8 cellular contexts compared by ENCODE assay signal in the genomic region with DNA sequence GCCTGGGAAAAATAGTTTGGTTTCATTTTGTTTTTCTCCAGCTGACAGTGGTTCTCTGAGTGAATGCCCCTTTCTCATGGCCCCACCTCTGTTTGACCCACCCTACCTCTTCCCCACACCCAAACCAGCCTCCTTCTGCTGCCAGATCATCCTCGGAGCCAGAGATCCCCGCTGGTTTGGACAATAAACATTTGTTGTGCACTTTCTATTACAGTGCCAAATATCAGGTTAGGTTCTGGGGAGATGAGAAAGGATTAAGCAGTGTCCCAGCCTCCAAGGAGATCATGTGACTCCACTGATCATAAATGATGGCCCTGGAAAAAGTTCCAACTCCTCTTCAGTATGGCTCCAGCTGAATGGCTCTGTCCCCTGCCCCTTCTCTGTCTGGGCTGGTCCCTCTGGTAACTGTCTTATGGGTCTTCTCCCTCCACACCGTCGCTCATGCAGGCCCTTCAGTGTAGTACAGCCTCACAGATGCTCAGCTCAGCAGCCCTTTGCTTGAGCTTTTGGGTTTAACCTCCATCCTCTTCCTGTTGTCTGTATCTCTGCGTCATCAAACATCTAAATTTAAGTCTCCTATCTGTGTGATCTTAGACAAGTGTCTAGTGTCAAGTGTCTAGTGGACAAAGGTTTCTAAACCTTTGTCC. TPM values are rescaled to one million over a fixed set of nuclear protein-coding genes. Genes with fewer than 3 reads are reported as not detected.
DNase-seq lines count a peak whose midpoint lies in the region; ATAC-seq and TF ChIP-seq lines count a peak whose summit lies in the region.

No MANE protein-coding gene starts in this region.

- H3K27ac Mint-ChIP-seq in T-cell, result peak overlapping the region; percentile 98 to 99
- peak overlapping the region; percentile 89 for H3K27ac Mint-ChIP-seq in dendritic cell treated with granulocyte-macrophage colony-stimulating factor and Interleukin-4, amounts not matched to agents 40 ng/mL and 50 ng/mL, for 4 days

- H3K27ac ChIP-seq in prostate gland, result peak overlapping the region; percentile 5 to 35

- no peaks in the 10 kb centered on the region for H3K36me3 ChIP-seq in prostate gland

- DNase-seq in GM12865 (ENCODE audit: low read depth), result peak; percentile 81
- DNase-seq in T-cell, result peak in 33 of 34 experiments; percentile 39 to 77 (median 61)
- no peak for DNase-seq in prostate gland (ENCODE audit: low spot score)
- no peak for DNase-seq in ureter (ENCODE audit: low spot score)
- no peak for DNase-seq in putamen (ENCODE audit: low spot score)

- H3K4me1 Mint-ChIP-seq in T-cell, result peaks cover 89 to 98% (median 94%) of the 10 kb centered on the region in 3 donors
- H3K4me1 Mint-ChIP-seq in dendritic cell treated with granulocyte-macrophage colony-stimulating factor and Interleukin-4, amounts not matched to agents 40 ng/mL and 50 ng/mL, for 4 days (ENCODE audit: low read depth), result peaks cover 76% of the 10 kb centered on the region

- H3K4me3 ChIP-seq in GM12865 (ENCODE audit: low read depth, low read length) (peak overlapping the region; percentile 61), prostate gland (no peak overlapping the region)

- no peaks in the 10 kb centered on the region for H3K9me3 ChIP-seq in prostate gland

- CTCF ChIA-PET in T-cell (lab: Charles Lee), result interaction anchor here in 1 of 2 donors (0.6 to 2.2 kb wide), 8 partner anchors 12 to 650 kb away, joined by 3 to 24 read pairs (median 5); no protein-coding TSS in a partner anchor

- H3K4me1 ChIP-seq in prostate gland (replicated peaks), result no peaks in the 10 kb centered on the region

- H3K36me3 Mint-ChIP-seq in T-cell, result peaks cover 3% of the 10 kb centered on the region
- no peaks in the 10 kb centered on the region for H3K36me3 Mint-ChIP-seq in dendritic cell treated with granulocyte-macrophage colony-stimulating factor and Interleukin-4, amounts not matched to agents 40 ng/mL and 50 ng/mL, for 4 days (ENCODE audit: low read depth)

- POLR2A ChIA-PET in T-cell (lab: Charles Lee), result interaction anchor here (0.5 to 1.3 kb wide), 9 partner anchors 10 to 131 kb away, joined by 3 to 4 read pairs (median 4); partner anchors contain the start of gene SERPINB1 (in 1 of the 2)

- peak; percentile 83 to 85 (median 84) for ATAC-seq in T-cell (replicated peaks in 1 of 4)
- no peak for ATAC-seq in GM21390 (IDR thresholded peaks at IDR 0.05; ENCODE audit: unreplicated experiment)
- no peak for ATAC-seq in HG02798 (IDR thresholded peaks at IDR 0.05; ENCODE audit: poor library complexity, unreplicated experiment)

- intact Hi-C loops in dendritic cell treated with granulocyte-macrophage colony-stimulating factor and Interleukin-4, amounts not matched to agents 40 ng/mL and 50 ng/mL, for 4 days (cut with micrococcal nuclease), result no loop called here
- intact Hi-C loops in prostate gland (cut with DNase I), result no loop called here

- no peak for TF ChIP-seq POLR2A in prostate gland (IDR thresholded peaks at IDR 0.05)

- no peaks in the 10 kb centered on the region for H3K27me3 Mint-ChIP-seq in T-cell
- no peaks in the 10 kb centered on the region for H3K27me3 Mint-ChIP-seq in dendritic cell treated with granulocyte-macrophage colony-stimulating factor and Interleukin-4, amounts not matched to agents 40 ng/mL and 50 ng/mL, for 4 days

- 58% methylated on average over 5 of the region's 5 CpGs for WGBS in prostate gland

- H3K27me3 ChIP-seq in prostate gland (replicated peaks; ENCODE audit: insufficient read depth), result no peaks in the 10 kb centered on the region

- TF ChIP-seq CTCF in GM12865 (IDR thresholded peaks at IDR 0.05; ENCODE audit: insufficient read depth, low read depth, low read length, missing control alignments) (no peak), prostate gland (IDR thresholded peaks at IDR 0.05) (no peak)

- H3K9me3 Mint-ChIP-seq in T-cell, result no peaks in the 10 kb centered on the region
- peaks cover 9% of the 10 kb centered on the region for H3K9me3 Mint-ChIP-seq in dendritic cell treated with granulocyte-macrophage colony-stimulating factor and Interleukin-4, amounts not matched to agents 40 ng/mL and 50 ng/mL, for 4 days

- H3K4me3 Mint-ChIP-seq in T-cell, result peak overlapping the region; percentile 64 to 78 (median 72)
- peak overlapping the region; percentile 60 for H3K4me3 Mint-ChIP-seq in dendritic cell treated with granulocyte-macrophage colony-stimulating factor and Interleukin-4, amounts not matched to agents 40 ng/mL and 50 ng/mL, for 4 days

RNA-seq across cellular contexts. Expression of gene SERPINB1, which starts 17.1 kb away (rescaled TPM):
- total RNA-seq in T-cell (10 to 100 TPM; 40.3 to 60.9 (median 50.7) TPM), prostate gland (10 to 100 TPM; 27.5 to 31.1 TPM), ureter (43.8 TPM)

RNA-seq across cellular contexts. Expression of gene SERPINB9, which starts 44.3 kb away (rescaled TPM):
- total RNA-seq in T-cell (10 to 100 TPM; 43.2 to 57.2 (median 47.1) TPM), prostate gland (10 to 100 TPM in 1 of 2 donors, 1 to 10 TPM in 1; 3.3 to 50.3 TPM), ureter (6.7 TPM)

Comparison
In these comparisons a context has a peak if more than half of its experiments do, and no peak if none do; other contexts are left out.
1. DNase-seq: peak in GM12865 (single experiment) and T-cell (33 of 34); none in prostate gland (single experiment), ureter (single experiment) and putamen (single experiment).
2. ATAC-seq: peak in T-cell (4 of 4); none in GM21390 (single experiment) and HG02798 (single experiment).